In the genomic region with DNA sequence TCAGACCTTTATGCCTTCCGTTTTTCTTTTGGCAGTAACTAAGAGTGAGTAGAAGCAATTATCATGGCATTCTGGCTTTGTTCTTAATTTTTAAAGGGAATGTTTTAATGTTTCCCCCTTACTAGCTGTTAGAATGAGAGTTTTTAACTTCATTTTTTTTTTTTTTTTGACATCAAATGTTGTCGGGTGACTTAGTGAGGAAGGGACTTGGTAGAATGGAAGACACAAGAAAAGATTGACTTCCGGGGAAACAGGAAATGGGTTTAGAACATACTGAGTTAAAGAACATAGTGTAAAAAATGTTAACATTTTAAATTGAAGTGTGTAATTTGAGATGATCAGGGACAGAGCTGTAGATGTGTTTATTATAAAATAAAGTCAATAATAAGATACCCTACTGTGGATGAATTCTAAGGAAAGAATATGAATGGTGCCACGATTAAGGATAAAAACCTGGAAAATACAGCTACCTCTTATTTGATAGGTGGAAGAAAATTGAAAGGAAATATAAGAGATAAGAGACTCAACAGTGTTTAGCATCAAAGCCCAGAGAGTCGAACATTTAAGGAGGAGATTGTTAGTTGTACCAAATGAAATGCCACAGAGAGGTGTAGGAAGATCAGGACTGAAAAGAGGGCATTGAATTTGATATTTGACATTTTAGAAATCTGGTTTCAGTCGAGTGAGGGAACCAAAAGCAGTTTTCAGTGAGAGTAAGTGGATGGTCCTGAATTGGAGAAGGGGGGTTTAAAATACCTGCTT, we compare ENCODE assay signal across 17 cellular contexts. TPM values are rescaled to one million over a fixed set of nuclear protein-coding genes. Genes with fewer than 3 reads are reported as not detected.
DNase-seq lines count a peak whose midpoint lies in the region; ATAC-seq and TF ChIP-seq lines count a peak whose summit lies in the region.
"Had no signal": no experiment of that assay in that cellular context is flagged by ENCODE, and none has a peak within 500 bp of the region (broad histone marks: within the 10 kb centered on the region; RNA-seq: fewer than 3 reads in every experiment).

No MANE protein-coding gene starts in this region.

- H3K4me1 ChIP-seq in effector memory CD4-positive, alpha-beta T cell (ENCODE audit: control insufficient read depth, insufficient read depth, low read length, poor library complexity, severe bottlenecking) = peaks cover 4% of the 10 kb centered on the region
- H3K4me1 ChIP-seq in upper lobe of right lung = no peaks in the 10 kb centered on the region
- H3K4me1 ChIP-seq: Caco-2, uterus had no signal

- H3K36me3 ChIP-seq in effector memory CD4-positive, alpha-beta T cell (ENCODE audit: control insufficient read depth, insufficient read depth, low read length) = peaks cover 5% of the 10 kb centered on the region
- peaks cover 15% of the 10 kb centered on the region for H3K36me3 ChIP-seq in upper lobe of right lung
- H3K36me3 ChIP-seq: uterus had no signal

- H3K27me3 ChIP-seq in effector memory CD4-positive, alpha-beta T cell (replicated peaks; ENCODE audit: control insufficient read depth, insufficient read depth, low read length, poor library complexity, severe bottlenecking) = no peaks in the 10 kb centered on the region
- no peaks in the 10 kb centered on the region for H3K27me3 ChIP-seq in upper lobe of right lung
- H3K27me3 ChIP-seq: gastroesophageal sphincter, uterus had no signal

- H3K27me3 Mint-ChIP-seq in activated naive CD4-positive, alpha-beta T cell treated with anti-CD3 and anti-CD28 coated beads, Interleukin-2, amount 10 ng/mL, durations not matched to agents 7 days and 5 days = no peaks in the 10 kb centered on the region
- H3K27me3 Mint-ChIP-seq in T-helper 17 cell = no peaks in the 10 kb centered on the region

- peak overlapping the region; percentile 37 for H3K27ac ChIP-seq in effector memory CD4-positive, alpha-beta T cell (ENCODE audit: insufficient read depth, low read length, poor library complexity, severe bottlenecking)
- no peak overlapping the region for H3K27ac ChIP-seq in upper lobe of right lung
- H3K27ac ChIP-seq: gastroesophageal sphincter, uterus had no signal

- intact Hi-C loops in upper lobe of right lung (cut with DNase I) = no loop called here

- CTCF ChIA-PET in activated naive CD4-positive, alpha-beta T cell treated with anti-CD3 and anti-CD28 coated beads, Interleukin-2, amount 10 ng/mL, durations not matched to agents 7 days and 5 days (lab: Charles Lee) = no interaction called here

- in situ Hi-C loops in KBM-7 (cut with MboI; ENCODE audit: low pct_unique_long_range_greater_than_20kb, low sequenced_read_pairs) = no loop called here

- H3K9me3 ChIP-seq in T-helper 17 cell (ENCODE audit: control insufficient read depth, low read length, poor library complexity, severe bottlenecking) = no peaks in the 10 kb centered on the region
- H3K9me3 ChIP-seq in effector memory CD4-positive, alpha-beta T cell (ENCODE audit: control insufficient read depth, low read length) = no peaks in the 10 kb centered on the region
- H3K9me3 ChIP-seq in upper lobe of right lung = no peaks in the 10 kb centered on the region
- H3K9me3 ChIP-seq: Caco-2, gastroesophageal sphincter, uterus had no signal

- peak overlapping the region; percentile 24 for H3K4me3 ChIP-seq in effector memory CD4-positive, alpha-beta T cell (ENCODE audit: insufficient read depth, low read depth, low read length, poor library complexity, severe bottlenecking)
- no peak overlapping the region for H3K4me3 ChIP-seq in upper lobe of right lung
- H3K4me3 ChIP-seq: gastroesophageal sphincter, uterus had no signal

- no peak for DNase-seq in activated naive CD4-positive, alpha-beta T cell treated with anti-CD3 and anti-CD28 coated beads, Interleukin-2, amount 10 ng/mL, durations not matched to agents 7 days and 5 days
- DNase-seq in activated naive CD4-positive, alpha-beta T cell (lab: John Stamatoyannopoulos, UW) = no peak
- DNase-seq in T-helper 17 cell (no peak), epidermal melanocyte (ENCODE audit: insufficient read length, low spot score) (no peak), GM03348 (ENCODE audit: low spot score) (no peak), KBM-7 (no peak), upper lobe of right lung (no peak)
- DNase-seq in effector memory CD4-positive, alpha-beta T cell = no peak
- DNase-seq: Caco-2, cortex of kidney, left colon, MM.1S, NCI-H187, right cardiac atrium, uterus had no signal

- H3K4me3 Mint-ChIP-seq in activated naive CD4-positive, alpha-beta T cell treated with anti-CD3 and anti-CD28 coated beads, Interleukin-2, amount 10 ng/mL, durations not matched to agents 7 days and 5 days = peak overlapping the region; percentile 65
- peak overlapping the region; percentile 52 for H3K4me3 Mint-ChIP-seq in T-helper 17 cell

- TF ChIP-seq CTCF in upper lobe of right lung (IDR thresholded peaks at IDR 0.05) = no peak

- H3K27ac Mint-ChIP-seq in activated naive CD4-positive, alpha-beta T cell treated with anti-CD3 and anti-CD28 coated beads, Interleukin-2, amount 10 ng/mL, durations not matched to agents 7 days and 5 days = peak overlapping the region; percentile 90
- peak overlapping the region; percentile 87 for H3K27ac Mint-ChIP-seq in T-helper 17 cell

- H3K9me3 Mint-ChIP-seq in activated naive CD4-positive, alpha-beta T cell treated with anti-CD3 and anti-CD28 coated beads, Interleukin-2, amount 10 ng/mL, durations not matched to agents 7 days and 5 days = no peaks in the 10 kb centered on the region

- H3K4me1 Mint-ChIP-seq in activated naive CD4-positive, alpha-beta T cell treated with anti-CD3 and anti-CD28 coated beads, Interleukin-2, amount 10 ng/mL, durations not matched to agents 7 days and 5 days = peaks cover 44% of the 10 kb centered on the region
- peaks cover 33% of the 10 kb centered on the region for H3K4me1 Mint-ChIP-seq in T-helper 17 cell

- ATAC-seq in T-helper 17 cell = peak; percentile 55
- no peak for ATAC-seq in upper lobe of right lung
- ATAC-seq: gastroesophageal sphincter, left colon, right cardiac atrium, Right ventricle myocardium inferior had no signal

- H3K36me3 Mint-ChIP-seq in activated naive CD4-positive, alpha-beta T cell treated with anti-CD3 and anti-CD28 coated beads, Interleukin-2, amount 10 ng/mL, durations not matched to agents 7 days and 5 days = peaks cover 40% of the 10 kb centered on the region
- H3K36me3 Mint-ChIP-seq in T-helper 17 cell (ENCODE audit: low read depth) = peaks cover 7% of the 10 kb centered on the region

RNA-seq across cellular contexts. Expression of gene HSF2, which starts 9.4 kb away (rescaled TPM):
- total RNA-seq in T-helper 17 cell = 10 to 100 TPM; 16.1 to 20.4 TPM
- total RNA-seq in upper lobe of right lung = 7.1 TPM
